13 cellular contexts compared by ENCODE assay signal in genomic region chr11:67435031-67435726, GRCh38. TPM values are rescaled to one million over a fixed set of nuclear protein-coding genes. Genes with fewer than 3 reads are reported as not detected.
DNase-seq lines count a peak whose midpoint lies in the region; ATAC-seq lines count a peak whose summit lies in the region.
"Had no signal": no experiment of that assay in that cellular context is flagged by ENCODE, and none has a peak within 500 bp of the region (broad histone marks: within the 10 kb centered on the region; RNA-seq: fewer than 3 reads in every experiment).

No MANE protein-coding gene starts in this region.

- H3K27ac Mint-ChIP-seq in activated CD4-positive, alpha-beta T cell treated with anti-CD3 and anti-CD28 coated beads, Interleukin-2, amount 10 ng/mL, durations not matched to agents 24 days and 14 days: peak overlapping the region; percentile 86
- H3K27ac Mint-ChIP-seq in activated naive CD8-positive, alpha-beta T cell: peak overlapping the region; percentile 92

- intact Hi-C loops in activated CD4-positive, alpha-beta T cell treated with anti-CD3 and anti-CD28 coated beads, Interleukin-2, amount 10 ng/mL, durations not matched to agents 24 days and 14 days (cut with micrococcal nuclease): no loop called here

- H3K9me3 Mint-ChIP-seq in activated CD4-positive, alpha-beta T cell treated with anti-CD3 and anti-CD28 coated beads, Interleukin-2, amount 10 ng/mL, durations not matched to agents 24 days and 14 days: no peaks in the 10 kb centered on the region
- H3K9me3 Mint-ChIP-seq in activated naive CD8-positive, alpha-beta T cell (ENCODE audit: low read depth): no peaks in the 10 kb centered on the region

- H3K4me3 Mint-ChIP-seq in activated CD4-positive, alpha-beta T cell treated with anti-CD3 and anti-CD28 coated beads, Interleukin-2, amount 10 ng/mL, durations not matched to agents 24 days and 14 days: peak overlapping the region; percentile 99
- H3K4me3 Mint-ChIP-seq in activated naive CD8-positive, alpha-beta T cell: peak overlapping the region; percentile 94

- peak overlapping the region in 1 of 3 donors; percentile 45 for H3K9ac ChIP-seq in skeletal muscle tissue (ENCODE audit: low read depth in 1 of 3, low read length in 3 of 3)
- H3K9ac ChIP-seq: parathyroid adenoma had no signal

- peak overlapping the region; percentile 19 for H3K27ac ChIP-seq in skeletal muscle tissue (ENCODE audit: low read depth, low read length)
- H3K27ac ChIP-seq: body of pancreas, parathyroid adenoma had no signal

- DNase-seq in activated CD4-positive, alpha-beta T cell treated with anti-CD3 and anti-CD28 coated beads, Interleukin-2, amount 10 ng/mL, durations not matched to agents 24 days and 14 days: no peak
- no peak for DNase-seq in activated CD4-positive, alpha-beta T cell treated with anti-CD3 and anti-CD28 coated beads for 48 hours
- DNase-seq in LHCN-M2 (ENCODE audit: low read depth) (peak; percentile 43), kidney glomerular epithelial cell (lab: John Stamatoyannopoulos, UW) (no peak), nucleus accumbens (lab: John Stamatoyannopoulos, UW) (no peak)
- DNase-seq: body of pancreas, NCI-H1930, PC-3 had no signal

- peaks cover 59% of the 10 kb centered on the region for H3K36me3 Mint-ChIP-seq in activated CD4-positive, alpha-beta T cell treated with anti-CD3 and anti-CD28 coated beads, Interleukin-2, amount 10 ng/mL, durations not matched to agents 24 days and 14 days (ENCODE audit: low read depth)
- H3K36me3 Mint-ChIP-seq in activated naive CD8-positive, alpha-beta T cell: no peaks in the 10 kb centered on the region

- peaks cover 7 to 24% (median 16%) of the 10 kb centered on the region in 3 donors for H3K4me1 ChIP-seq in skeletal muscle tissue (ENCODE audit: control insufficient read depth in 3 of 3, insufficient read depth in 3 of 3, low read length in 3 of 3)
- H3K4me1 ChIP-seq: parathyroid adenoma had no signal

- no peaks in the 10 kb centered on the region for H3K9me3 ChIP-seq in skeletal muscle tissue (ENCODE audit: control insufficient read depth in 3 of 3, low read length in 3 of 3)
- H3K9me3 ChIP-seq: body of pancreas had no signal

- H3K4me1 Mint-ChIP-seq in activated CD4-positive, alpha-beta T cell treated with anti-CD3 and anti-CD28 coated beads, Interleukin-2, amount 10 ng/mL, durations not matched to agents 24 days and 14 days: peaks cover 36% of the 10 kb centered on the region
- H3K4me1 Mint-ChIP-seq in activated naive CD8-positive, alpha-beta T cell (ENCODE audit: low read depth): peaks cover 59% of the 10 kb centered on the region

- H3K27me3 Mint-ChIP-seq in activated CD4-positive, alpha-beta T cell treated with anti-CD3 and anti-CD28 coated beads, Interleukin-2, amount 10 ng/mL, durations not matched to agents 24 days and 14 days: no peaks in the 10 kb centered on the region
- H3K27me3 Mint-ChIP-seq in activated naive CD8-positive, alpha-beta T cell: no peaks in the 10 kb centered on the region

- H3K36me3 ChIP-seq in skeletal muscle tissue (ENCODE audit: control insufficient read depth in 3 of 3, insufficient read depth in 3 of 3, low read length in 3 of 3): peaks cover 42 to 57% (median 52%) of the 10 kb centered on the region in 3 donors

- no peaks in the 10 kb centered on the region for H3K27me3 ChIP-seq in skeletal muscle tissue (ENCODE audit: control insufficient read depth in 3 of 3, insufficient read depth in 3 of 3, low read length in 3 of 3)
- H3K27me3 ChIP-seq: body of pancreas had no signal

- no peak for ATAC-seq in HG02763 (IDR thresholded peaks at IDR 0.05; ENCODE audit: unreplicated experiment)
- ATAC-seq: body of pancreas, PC-3 had no signal

- H3K4me3 ChIP-seq in skeletal muscle tissue (ENCODE audit: low read length in 3 of 3): no peak overlapping the region
- H3K4me3 ChIP-seq: body of pancreas had no signal

RNA-seq across cellular contexts. Expression of gene PTPRCAP, which starts 2.3 kb away (rescaled TPM):
- 85.1 and 90.3 TPM in 2 replicates for total RNA-seq in activated CD4-positive, alpha-beta T cell treated with anti-CD3 and anti-CD28 coated beads, Interleukin-2, amount 10 ng/mL, durations not matched to agents 24 days and 14 days
- total RNA-seq in LHCN-M2 (2014; rRNA removed) (0.38 and 0.75 TPM in 2 replicates), skeletal muscle tissue (not detected)
- 0.10 TPM for polyA plus RNA-seq in LHCN-M2 (2012)

RNA-seq across cellular contexts. Expression of gene RPS6KB2, which starts 6.9 kb away (rescaled TPM):
- total RNA-seq in activated CD4-positive, alpha-beta T cell treated with anti-CD3 and anti-CD28 coated beads, Interleukin-2, amount 10 ng/mL, durations not matched to agents 24 days and 14 days: 79.3 and 83.1 TPM in 2 replicates
- total RNA-seq in LHCN-M2 (2014; rRNA removed): 56.1 and 83.8 TPM in 2 replicates
- polyA plus RNA-seq in LHCN-M2 (2012): 53.0 TPM
- 23.5 TPM for total RNA-seq in skeletal muscle tissue

RNA-seq across cellular contexts. Expression of gene CORO1B, which starts 8.1 kb away (rescaled TPM):
- 251 and 259 TPM in 2 replicates for total RNA-seq in activated CD4-positive, alpha-beta T cell treated with anti-CD3 and anti-CD28 coated beads, Interleukin-2, amount 10 ng/mL, durations not matched to agents 24 days and 14 days
- total RNA-seq in LHCN-M2 (2014; rRNA removed) (85.9 and 105 TPM in 2 replicates), skeletal muscle tissue (34.4 TPM)
- 139 TPM for polyA plus RNA-seq in LHCN-M2 (2012)

RNA-seq across cellular contexts. Expression of gene GPR152, which starts 17.4 kb away (rescaled TPM):
- not detected in 2 replicates for total RNA-seq in activated CD4-positive, alpha-beta T cell treated with anti-CD3 and anti-CD28 coated beads, Interleukin-2, amount 10 ng/mL, durations not matched to agents 24 days and 14 days
- not detected in 2 replicates for total RNA-seq in LHCN-M2 (2014; rRNA removed)
- polyA plus RNA-seq in LHCN-M2 (2012): not detected
- total RNA-seq in skeletal muscle tissue: not detected
- total RNA-seq: body of pancreas, kidney, PC-3 had no signal

RNA-seq across cellular contexts. Expression of gene CARNS1, which starts 19.7 kb away (rescaled TPM):
- 0.77 and 0.83 TPM in 2 replicates for total RNA-seq in activated CD4-positive, alpha-beta T cell treated with anti-CD3 and anti-CD28 coated beads, Interleukin-2, amount 10 ng/mL, durations not matched to agents 24 days and 14 days
- total RNA-seq in LHCN-M2 (2014; rRNA removed) (0.32 and 0.40 TPM in 2 replicates), skeletal muscle tissue (17.2 TPM)
- 0.45 TPM for polyA plus RNA-seq in LHCN-M2 (2012)

Comparison
In these comparisons a context has a peak if more than half of its experiments do, and no peak if none do; other contexts are left out.
1. RNA of gene PTPRCAP, which starts 2.3 kb away (total RNA-seq): 85.1 to 90.3 TPM in activated CD4-positive, alpha-beta T cell treated with anti-CD3 and anti-CD28 coated beads, Interleukin-2, amount 10 ng/mL, durations not matched to agents 24 days and 14 days; 0.38 to 0.75 TPM in LHCN-M2 and not detected in skeletal muscle tissue (single experiment); every median in the first group is over 10 times any median in the second.